27 cellular contexts compared by ENCODE assay signal in the genomic region with DNA sequence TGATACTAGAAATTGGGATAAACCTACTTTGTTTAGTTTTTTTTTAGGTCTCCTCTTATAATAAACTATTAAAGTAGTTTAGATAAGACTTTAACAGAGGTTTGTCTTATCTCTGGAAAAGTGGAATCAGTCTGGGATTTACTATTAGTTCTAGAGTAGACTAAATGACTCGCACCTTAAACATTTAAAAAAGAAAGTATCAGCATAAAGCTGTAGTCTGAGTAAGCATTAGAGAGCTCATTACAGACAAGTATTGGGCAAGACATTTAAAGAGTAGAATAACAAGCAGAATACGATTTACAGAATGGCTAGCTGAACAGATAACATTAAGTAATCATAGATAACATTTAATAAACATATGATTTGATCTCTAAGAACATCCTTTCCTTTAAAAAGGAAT.
DNase-seq lines count a peak whose midpoint lies in the region; FAIRE-seq and TF ChIP-seq lines count a peak whose summit lies in the region.
"Had no signal": no experiment of that assay in that cellular context is flagged by ENCODE, and none has a peak within 500 bp of the region (broad histone marks: within the 10 kb centered on the region; RNA-seq: fewer than 3 reads in every experiment).

No MANE protein-coding gene starts in this region.

- H2AFZ ChIP-seq in fibroblast of lung (ENCODE audit: low read length) (no peak overlapping the region), smooth muscle cell (ENCODE audit: low read depth) (no peak overlapping the region)
- H2AFZ ChIP-seq: PC-9 had no signal

- H3K36me3 ChIP-seq in fibroblast of lung (ENCODE audit: control insufficient read depth, insufficient read depth, low read length) (no peaks in the 10 kb centered on the region), smooth muscle cell (ENCODE audit: low read depth) (no peaks in the 10 kb centered on the region), breast epithelium (no peaks in the 10 kb centered on the region)
- H3K36me3 ChIP-seq: BLaER1 treated with 17β-estradiol and CSF1 and Interleukin-3, amounts not matched to agents 10 nM and 100 nM had no signal

- H3K27me3 ChIP-seq in fibroblast of lung (ENCODE audit: control insufficient read depth, insufficient read depth, low read length): no peaks in the 10 kb centered on the region
- H3K27me3 ChIP-seq in smooth muscle cell (ENCODE audit: low read depth): no peaks in the 10 kb centered on the region
- no peaks in the 10 kb centered on the region for H3K27me3 ChIP-seq in breast epithelium
- H3K27me3 ChIP-seq: BLaER1 treated with 17β-estradiol and CSF1 and Interleukin-3, amounts not matched to agents 10 nM and 100 nM had no signal

- no peaks in the 10 kb centered on the region for H4K20me1 ChIP-seq in fibroblast of lung (ENCODE audit: control insufficient read depth, extremely low read depth, insufficient read depth, low read length)
- H4K20me1 ChIP-seq in smooth muscle cell (ENCODE audit: low read depth): no peaks in the 10 kb centered on the region
- H4K20me1 ChIP-seq: BLaER1 treated with 17β-estradiol and CSF1 and Interleukin-3, amounts not matched to agents 10 nM and 100 nM had no signal

- DNase-seq in astrocyte of the hippocampus (ENCODE audit: low read depth, low spot score) (peak; percentile 38), fibroblast of lung (ENCODE audit: low read depth in 2 of 2) (peak; percentile 26), kidney tubule cell (ENCODE audit: low spot score) (peak; percentile 57), smooth muscle cell (lab: John Stamatoyannopoulos, UW; ENCODE audit: unreplicated experiment) (no peak), GM12892 (ENCODE audit: insufficient read length) (no peak), frontal cortex (ENCODE audit: low spot score in 2 of 2) (no peak), breast epithelium (ENCODE audit: low spot score in 2 of 2) (no peak)
- DNase-seq: AML-193; CD4-positive, alpha-beta T cell; COR-L47; DMS 273 treated with DMSO at 0.1 percent for 48 hours; DMS79; EL; GDM1; HCEC 1CT; IMR-90; KG1; MM.1S; NCI-H2029; NCI-H446; NCI-H524 treated with DMSO at 0.1 percent for 48 hours; NCI-H774; PC-9 had no signal

- 7% methylated on average over 2 of the region's 2 CpGs for WGBS in smooth muscle cell (ENCODE audit: low lambda C conversion rate)

- no peak overlapping the region for H3K9ac ChIP-seq in fibroblast of lung (ENCODE audit: insufficient read depth, low read length)
- H3K9ac ChIP-seq in smooth muscle cell (ENCODE audit: low read depth): no peak overlapping the region
- H3K9ac ChIP-seq: BLaER1 treated with 17β-estradiol and CSF1 and Interleukin-3, amounts not matched to agents 10 nM and 100 nM had no signal

- FAIRE-seq in GM12892 (lab: Jason Lieb, UNC): no peak
- no peak for FAIRE-seq in frontal cortex (lab: Jason Lieb, UNC)
- FAIRE-seq: A549, GM12878, H1 had no signal

- H3K4me3 ChIP-seq in fibroblast of lung (replicated peaks in 1 of 4; ENCODE audit: control extremely low read depth in 1 of 4, insufficient read depth in 1 of 4, low read depth in 3 of 4, low read length in 4 of 4) (no peak overlapping the region), smooth muscle cell (no peak overlapping the region), breast epithelium (no peak overlapping the region)
- H3K4me3 ChIP-seq: A549; BLaER1 treated with 17β-estradiol and CSF1 and Interleukin-3, amounts not matched to agents 10 nM and 100 nM; GM12878; PC-9 had no signal

- no peak overlapping the region for H3K27ac ChIP-seq in fibroblast of lung (ENCODE audit: insufficient read depth, low read length)
- peak overlapping the region; percentile 32 for H3K27ac ChIP-seq in smooth muscle cell (ENCODE audit: low read depth)
- H3K27ac ChIP-seq in breast epithelium: no peak overlapping the region
- H3K27ac ChIP-seq: A549; BLaER1 treated with 17β-estradiol and CSF1 and Interleukin-3, amounts not matched to agents 10 nM and 100 nM; PC-9 had no signal

- H3K4me1 ChIP-seq in fibroblast of lung (ENCODE audit: control insufficient read depth, extremely low read depth, insufficient read depth, low read length) (no peaks in the 10 kb centered on the region), smooth muscle cell (ENCODE audit: low read depth) (peaks cover 10% of the 10 kb centered on the region), breast epithelium (no peaks in the 10 kb centered on the region)
- H3K4me1 ChIP-seq: A549; BLaER1 treated with 17β-estradiol and CSF1 and Interleukin-3, amounts not matched to agents 10 nM and 100 nM had no signal

- H3K79me2 ChIP-seq in fibroblast of lung (ENCODE audit: control insufficient read depth, insufficient read depth, low read length) (no peaks in the 10 kb centered on the region), smooth muscle cell (ENCODE audit: low read depth) (no peaks in the 10 kb centered on the region)

- TF ChIP-seq POLR2A in GM12892 (IDR thresholded peaks at IDR 0.05; ENCODE audit: low read depth, low read length) (no peak), breast epithelium (IDR thresholded peaks at IDR 0.05) (no peak)

- no peak overlapping the region for H3K4me2 ChIP-seq in fibroblast of lung (ENCODE audit: extremely low read depth, insufficient read depth, low read length)
- H3K4me2 ChIP-seq in smooth muscle cell: peak overlapping the region; percentile 66
- H3K4me2 ChIP-seq: A549; BLaER1 treated with 17β-estradiol and CSF1 and Interleukin-3, amounts not matched to agents 10 nM and 100 nM; PC-9 had no signal

- H3K9me3 ChIP-seq in fibroblast of lung (ENCODE audit: control insufficient read depth, insufficient read depth, low read depth, low read length) (no peaks in the 10 kb centered on the region), smooth muscle cell (replicated peaks; ENCODE audit: low read depth) (no peaks in the 10 kb centered on the region), breast epithelium (peaks cover 3 to 7% of the 10 kb centered on the region in 2 donors)
- H3K9me3 ChIP-seq: A549 had no signal

- intact Hi-C loops in breast epithelium (cut with DNase I; ENCODE audit: low total_unique reads): no loop called here

- no peaks in the 10 kb centered on the region for H3F3A ChIP-seq in smooth muscle cell (ENCODE audit: low read depth)

- TF ChIP-seq CTCF in fibroblast of lung (conservative IDR thresholded peaks at IDR 0.05 in 1 of 2, IDR thresholded peaks at IDR 0.05 in 1 of 2; ENCODE audit: low read depth in 1 of 2, low read length in 2 of 2) (no peak), smooth muscle cell (IDR thresholded peaks at IDR 0.05; ENCODE audit: borderline replicate concordance, insufficient read depth, poor library complexity, severe bottlenecking) (no peak), breast epithelium (IDR thresholded peaks at IDR 0.05) (no peak)

Comparison
In these comparisons a context has a peak if more than half of its experiments do, and no peak if none do; other contexts are left out.
1. DNase-seq: peak in astrocyte of the hippocampus (single experiment), fibroblast of lung (2 of 2) and kidney tubule cell (single experiment); none in smooth muscle cell (single experiment), GM12892 (single experiment), frontal cortex (0 of 2) and breast epithelium (0 of 2).